In genomic region chr7:107743567-107744344, GRCh38 we compare ENCODE assay signal across 8 cellular contexts. TPM values are rescaled to one million over a fixed set of nuclear protein-coding genes. Genes with fewer than 3 reads are reported as not detected.
DNase-seq lines count a peak whose midpoint lies in the region; ATAC-seq and TF ChIP-seq lines count a peak whose summit lies in the region.

A gene with protein sequence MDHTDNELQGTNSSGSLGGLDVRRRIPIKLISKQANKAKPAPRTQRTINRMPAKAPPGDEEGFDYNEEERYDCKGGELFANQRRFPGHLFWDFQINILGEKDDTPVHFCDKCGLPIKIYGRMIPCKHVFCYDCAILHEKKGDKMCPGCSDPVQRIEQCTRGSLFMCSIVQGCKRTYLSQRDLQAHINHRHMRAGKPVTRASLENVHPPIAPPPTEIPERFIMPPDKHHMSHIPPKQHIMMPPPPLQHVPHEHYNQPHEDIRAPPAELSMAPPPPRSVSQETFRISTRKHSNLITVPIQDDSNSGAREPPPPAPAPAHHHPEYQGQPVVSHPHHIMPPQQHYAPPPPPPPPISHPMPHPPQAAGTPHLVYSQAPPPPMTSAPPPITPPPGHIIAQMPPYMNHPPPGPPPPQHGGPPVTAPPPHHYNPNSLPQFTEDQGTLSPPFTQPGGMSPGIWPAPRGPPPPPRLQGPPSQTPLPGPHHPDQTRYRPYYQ (plus strand): TSS chr7:107744142. CDS start chr7:107744164, 22 bp downstream.

- H2AK5ac ChIP-seq in IMR-90 (ENCODE audit: low read depth, low read length) = peak within 1 kb of the TSS; percentile 81; the same call in 1 of the 2 replicates

- peaks cover 47% of the 10 kb centered on the region for H3K79me2 ChIP-seq in OCI-LY7 (ENCODE audit: insufficient read depth, low read depth, low read length)

- H2BK20ac ChIP-seq in IMR-90 (ENCODE audit: low read depth, low read length) = peak within 1 kb of the TSS; percentile 75; the same call in 1 of the 2 replicates

- peaks cover 8% of the 10 kb centered on the region for H3K4me1 ChIP-seq in IMR-90 (ENCODE audit: control insufficient read depth, insufficient read depth, low read length)
- peaks cover 51% of the 10 kb centered on the region for H3K4me1 ChIP-seq in OCI-LY7 (ENCODE audit: insufficient read depth, low read length, poor library complexity, severe bottlenecking)
- H3K4me1 ChIP-seq in mononuclear cell (ENCODE audit: insufficient read depth, low read length) = peaks cover 26% of the 10 kb centered on the region

- peak within 1 kb of the TSS; percentile 99 for H3K14ac ChIP-seq in IMR-90 (replicated peaks; ENCODE audit: low read depth, low read length)

- H2BK15ac ChIP-seq in IMR-90 (ENCODE audit: low read depth, low read length) = peak within 1 kb of the TSS; percentile 99

- peak within 1 kb of the TSS; percentile 93 for H3K9ac ChIP-seq in IMR-90 (ENCODE audit: low read depth, low read length)

- H2AK9ac ChIP-seq in IMR-90 (replicated peaks; ENCODE audit: low read depth, low read length, poor library complexity) = peak within 1 kb of the TSS; percentile 99

- BruUV-seq in IMR-90 (replicated peaks; lab: Mats Ljungman, UMichigan) (no TSS peak), OCI-LY7 (replicated peaks; lab: Mats Ljungman, UMichigan) (no TSS peak)

- H3K4ac ChIP-seq in IMR-90 (ENCODE audit: low read depth, low read length) = peak within 1 kb of the TSS; percentile 100

- intact Hi-C loops in IMR-90 (cut with micrococcal nuclease) = loop anchor here (1.0 to 5.0 kb wide), 4 partner anchors 131 to 404 kb away; partner anchors contain the start of gene BCAP29
- intact Hi-C loops in OCI-LY7 (cut with micrococcal nuclease; ENCODE audit: unreplicated experiment) = loop anchor here (1.0 to 10.0 kb wide), 8 partner anchors 134 to 876 kb away; partner anchors contain the start of genes BCAP29, COG5, DLD and DNAJB9

- peak within 1 kb of the TSS; percentile 95 for H2BK5ac ChIP-seq in IMR-90 (ENCODE audit: low read depth, low read length, poor library complexity, severe bottlenecking)

- H3K9me3 ChIP-seq in IMR-90 (ENCODE audit: control insufficient read depth, insufficient read depth, low read length) = no peaks in the 10 kb centered on the region
- H3K9me3 ChIP-seq in OCI-LY7 (ENCODE audit: low read length) = no peaks in the 10 kb centered on the region
- no peaks in the 10 kb centered on the region for H3K9me3 ChIP-seq in mononuclear cell (ENCODE audit: low read depth, low read length)

- peak within 1 kb of the TSS; percentile 100 for H3K56ac ChIP-seq in IMR-90 (ENCODE audit: extremely low read depth, insufficient read depth, low read length)

- H3K9me2 ChIP-seq in OCI-LY7 (ENCODE audit: insufficient read depth, low read length) = no peaks in the 10 kb centered on the region

- peaks cover 10% of the 10 kb centered on the region for H3K9me1 ChIP-seq in IMR-90 (ENCODE audit: insufficient read depth, low read length)

- peak within 1 kb of the TSS; percentile 99 for H2AFZ ChIP-seq in IMR-90 (replicated peaks; ENCODE audit: low read length, poor library complexity)
- H2AFZ ChIP-seq in OCI-LY7 (ENCODE audit: low read length) = peak within 1 kb of the TSS; percentile 75

- in situ Hi-C loops in IMR-90 (cut with MboI; ENCODE audit: low sequenced_read_pairs) = loop anchor here (10.0 to 25.0 kb wide), 2 partner anchors 131 to 394 kb away; partner anchors contain the start of gene LAMB4

- peak within 1 kb of the TSS; percentile 98 for H4K5ac ChIP-seq in IMR-90 (ENCODE audit: low read depth, low read length)

- H3K36me3 ChIP-seq in IMR-90 (ENCODE audit: control insufficient read depth, insufficient read depth, low read length) (peaks cover under 1% of the 10 kb centered on the region; the same call in 1 of the 2 replicates), OCI-LY7 (ENCODE audit: insufficient read depth, low read length) (peaks cover 23% of the 10 kb centered on the region)

- H3K79me1 ChIP-seq in IMR-90 (ENCODE audit: low read depth in 1 of 2, low read length in 2 of 2) = peaks cover 12 to 22% of the 10 kb centered on the region in 2 experiments

- peak within 1 kb of the TSS; percentile 93 for H3K27ac ChIP-seq in IMR-90 (ENCODE audit: insufficient read depth, low read length)
- H3K27ac ChIP-seq in OCI-LY7 (ENCODE audit: low read depth, low read length, poor library complexity, severe bottlenecking) = peak within 1 kb of the TSS; percentile 95

- H3K18ac ChIP-seq in IMR-90 (ENCODE audit: low read depth, low read length) = peak within 1 kb of the TSS; percentile 93

- CTCF ChIA-PET in IMR-90 (lab: Yijun Ruan, JAX) = interaction anchor here (0.6 to 2.2 kb wide), 7 partner anchors 11 to 134 kb away, joined by 3 to 13 read pairs (median 3); no protein-coding TSS in a partner anchor
- CTCF ChIA-PET in OCI-LY7 (lab: Charles Lee; ENCODE audit: unreplicated experiment) = interaction anchor here (0.6 to 1.7 kb wide), 5 partner anchors 131 to 1632 kb away, joined by 3 to 6 read pairs (median 3); partner anchors contain the start of genes COG5, DLD, DUS4L and SYPL1

- H4K8ac ChIP-seq in IMR-90 (ENCODE audit: low read depth in 2 of 2, low read length in 2 of 2) = peak within 1 kb of the TSS; percentile 98 to 100

- H3K23ac ChIP-seq in IMR-90 (ENCODE audit: low read depth, low read length) = peak within 1 kb of the TSS; percentile 98

- DNase-seq in DMS153 (lab: John Stamatoyannopoulos, UW) = peak; percentile 90
- peak; percentile 94 for DNase-seq in IMR-90
- peak; percentile 97 for DNase-seq in OCI-LY7 (ENCODE audit: low spot score)
- DNase-seq in activated T-cell treated with anti-CD3 and anti-CD28 coated beads for 24 hours (ENCODE audit: low read depth) = peak; percentile 98
- DNase-seq in epithelial cell of esophagus (ENCODE audit: low read depth) = peak; percentile 97
- DNase-seq in stimulated activated CD8-positive, alpha-beta memory T cell treated with anti-CD3 and anti-CD28 coated beads, Interleukin-4, amount 100 ng/mL, for 1 hour (ENCODE audit: low read depth in 2 of 2, low spot score in 1 of 2) = peak; percentile 93 to 97

- H4K91ac ChIP-seq in IMR-90 (ENCODE audit: insufficient read depth, low read depth, low read length) = peak within 1 kb of the TSS; percentile 99

- POLR2A ChIA-PET in IMR-90 (lab: Charles Lee; ENCODE audit: unreplicated experiment) (no interaction called here), OCI-LY7 (lab: Charles Lee) (interaction anchor here (0.5 to 3.3 kb wide), 19 partner anchors 9 to 795 kb away, joined by 3 to 17 read pairs (median 3); partner anchors contain the start of genes COG5, DLD and DUS4L)

- ATAC-seq in GM21528 (IDR thresholded peaks at IDR 0.05; ENCODE audit: low FRiP score, unreplicated experiment) (peak; percentile 89), IMR-90 (ENCODE audit: low read depth) (peak; percentile 98)

- TF ChIP-seq RAD21 in IMR-90 (IDR thresholded peaks at IDR 0.05; ENCODE audit: low read length) = peak; percentile 59

- 0% methylated on average over 31 of the region's 56 CpGs; no CpG with 5 or more reads in 1 of the 2 experiments for WGBS in IMR-90 (ENCODE audit: extremely low coverage in 2 of 2, insufficient read length in 1 of 2), 2 experiments

- H3K27me3 ChIP-seq in IMR-90 (ENCODE audit: control insufficient read depth, insufficient read depth, low read length) (no peaks in the 10 kb centered on the region), mononuclear cell (ENCODE audit: insufficient read depth, low read length) (no peaks in the 10 kb centered on the region)

- peak; percentile 85 for TF ChIP-seq CTCF in IMR-90 (conservative IDR thresholded peaks at IDR 0.05; ENCODE audit: low read depth, low read length)
- peak; percentile 81 for TF ChIP-seq CTCF in OCI-LY7 (conservative IDR thresholded peaks at IDR 0.05; ENCODE audit: low read length)
- peak; percentile 64 for TF ChIP-seq CTCF in epithelial cell of esophagus (IDR thresholded peaks at IDR 0.05; ENCODE audit: insufficient read depth, low read depth, low read length, missing control alignments)

- peak within 1 kb of the TSS; percentile 96 for H2BK120ac ChIP-seq in IMR-90 (ENCODE audit: low read depth, low read length)

- H3K4me3 ChIP-seq in IMR-90 (ENCODE audit: insufficient read depth, low read depth, low read length) (peak within 1 kb of the TSS; percentile 87), OCI-LY7 (ENCODE audit: low read depth, low read length, poor library complexity, severe bottlenecking) (peak within 1 kb of the TSS; percentile 90), epithelial cell of esophagus (ENCODE audit: low read length) (peak within 1 kb of the TSS; percentile 94), mononuclear cell (ENCODE audit: low read length) (peak within 1 kb of the TSS; percentile 80)

- dilution Hi-C loops in IMR-90 (cut with HindIII; ENCODE audit: low sequenced_read_pairs, unreplicated experiment) = no loop called here

- H3K4me2 ChIP-seq in IMR-90 (ENCODE audit: low read depth, low read length) (peak within 1 kb of the TSS; percentile 98), OCI-LY7 (ENCODE audit: low read length) (peak within 1 kb of the TSS; percentile 92)

- peak; percentile 79 for TF ChIP-seq POLR2A in IMR-90 (IDR thresholded peaks at IDR 0.05; ENCODE audit: low read depth, low read length)

- H4K20me1 ChIP-seq in IMR-90 (ENCODE audit: insufficient read depth, low read length) (peaks cover 26% of the 10 kb centered on the region; the same call in 1 of the 2 replicates), OCI-LY7 (ENCODE audit: insufficient read depth, low read length) (peaks cover 38% of the 10 kb centered on the region)

TF ChIP-seq in IMR-90, 13 proteins besides CTCF, POLR2A, EP300 and RAD21 (continues in another document):
- no peak for TF ChIP-seq MAFK (IDR thresholded peaks at IDR 0.05; ENCODE audit: low read depth, low read length)
- no peak for TF ChIP-seq BHLHE40 (IDR thresholded peaks at IDR 0.05; ENCODE audit: low read depth, low read length)
- peak; percentile 52; the same call in 1 of the 2 replicates for TF ChIP-seq MXI1 (IDR thresholded peaks at IDR 0.05; ENCODE audit: borderline replicate concordance, low read depth, low read length)
- no peak for TF ChIP-seq RCOR1 (IDR thresholded peaks at IDR 0.05; ENCODE audit: insufficient replicate concordance, low read length)
- no peak for TF ChIP-seq CHD1 (IDR thresholded peaks at IDR 0.05; ENCODE audit: low read depth, low read length)
- TF ChIP-seq NFE2L2 (IDR thresholded peaks at IDR 0.05; ENCODE audit: low read depth, low read length) = no peak

RNA-seq across cellular contexts. Expression of the gene that starts here (rescaled TPM):
- total RNA-seq in IMR-90 (2012; rRNA removed) (15.6 and 20.3 TPM in 2 replicates), OCI-LY7 (2022) (41.4 and 57.2 TPM in 2 replicates), mononuclear cell (100 TPM)
- polyA plus RNA-seq in IMR-90 (2012; rRNA removed) = 19.0 and 19.7 TPM in 2 replicates
- polyA plus RNA-seq in IMR-90 (2012; cell fraction: cytosol; rRNA removed) = 4.3 and 7.1 TPM in 2 replicates
- 9.9 and 27.7 TPM in 2 replicates for polyA plus RNA-seq in IMR-90 (2012; cell fraction: nucleus; rRNA removed; ENCODE audit: low replicate concordance)
- total RNA-seq in OCI-LY7 (2014; rRNA removed; shearing (Covaris generic)) = 22.9 and 25.7 TPM in 2 replicates

Comparison
In these comparisons a context has a peak if more than half of its experiments do, and no peak if none do; other contexts are left out.
1. Peak in every context shown above with its lines: DNase-seq, ATAC-seq, H3K4me3 ChIP-seq and H3K27ac ChIP-seq.